ENCODE assay signal across 8 cellular contexts in the genomic region with DNA sequence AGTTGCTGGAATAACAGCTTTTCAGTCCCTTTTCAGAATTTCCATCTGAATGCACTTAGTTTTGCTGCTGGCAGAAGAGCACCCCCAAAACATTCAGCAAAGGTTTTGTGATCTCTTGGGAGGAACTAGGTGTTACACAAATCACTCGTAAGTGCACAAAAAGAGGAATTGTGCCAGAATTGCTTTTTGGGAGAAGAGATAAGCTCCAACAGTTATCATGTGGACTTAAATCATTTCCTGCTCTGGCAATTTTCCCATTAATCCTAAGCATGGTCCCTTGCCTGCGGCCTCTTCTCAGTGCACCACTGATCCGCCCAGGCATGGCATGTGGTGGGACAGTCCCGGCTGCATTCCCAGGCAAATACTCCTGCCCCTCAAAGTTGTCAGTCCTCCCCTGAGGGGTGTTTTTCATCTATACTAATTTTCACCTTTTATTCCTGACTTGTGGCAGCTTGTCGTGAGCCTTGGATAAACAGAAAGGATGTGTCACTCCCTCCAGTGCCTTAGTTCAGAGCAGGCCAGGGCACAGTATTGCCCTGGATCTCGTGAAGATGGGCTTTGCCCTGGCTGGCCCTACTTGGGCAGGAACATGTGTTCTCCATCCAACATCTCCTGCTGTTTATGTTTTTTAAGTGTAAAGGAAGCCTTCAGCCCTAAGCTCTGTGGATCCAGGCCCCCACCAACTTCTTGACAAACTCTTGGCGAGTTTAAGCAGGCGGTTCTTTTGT. TPM values are rescaled to one million over a fixed set of nuclear protein-coding genes. Genes with fewer than 3 reads are reported as not detected.
A peak's percentile ranks its signal among the peaks of the same experiment; 100 is the strongest.
DNase-seq lines count a peak whose midpoint lies in the region; FAIRE-seq and TF ChIP-seq lines count a peak whose summit lies in the region.
"Had no signal": no experiment of that assay in that cellular context is flagged by ENCODE, and none has a peak within 500 bp of the region (broad histone marks: within the 10 kb centered on the region; RNA-seq: fewer than 3 reads in every experiment).

No MANE protein-coding gene starts in this region.

- intact Hi-C loops in dorsolateral prefrontal cortex (cut with DNase I), result no loop called here

- DNase-seq in MG63 (peak; percentile 65), dorsolateral prefrontal cortex (peak in 1 of 10 donors; percentile 23), lung microvascular endothelial cell (ENCODE audit: low read depth in 2 of 2) (peak; percentile 78 to 92), urothelium cell line (ENCODE audit: low spot score) (peak; percentile 33), mesenteric fat pad (ENCODE audit: low spot score) (no peak), NCI-H1417 (lab: John Stamatoyannopoulos, UW) (no peak)
- no peak for DNase-seq in activated T-cell treated with anti-CD3 and anti-CD28 coated beads, Interleukin-2, amount 50 U/mL, for 48 hours
- DNase-seq: psoas muscle had no signal

- H3K9me3 ChIP-seq in MG63, result 0 out of 2 replicates have a peak, but pooled peaks cover 5% of the 10 kb centered on the region
- H3K9me3 ChIP-seq: psoas muscle had no signal

- H3K27me3 ChIP-seq in MG63 (no peaks in the 10 kb centered on the region), dorsolateral prefrontal cortex (no peaks in the 10 kb centered on the region)

- H3K36me3 ChIP-seq in MG63, result peaks cover 18% of the 10 kb centered on the region

- no peak for FAIRE-seq in urothelium cell line (lab: Jason Lieb, UNC)

- peak overlapping the region in 53 of 59 donors; percentile 3 to 80 (median 59) for H3K27ac ChIP-seq in dorsolateral prefrontal cortex
- H3K27ac ChIP-seq: psoas muscle had no signal

- TF ChIP-seq CTCF in dorsolateral prefrontal cortex (IDR thresholded peaks at IDR 0.05 in 54 of 56, conservative IDR thresholded peaks at IDR 0.05 in 2 of 56; ENCODE audit: low read depth in 1 of 56, partially characterized antibody in 56 of 56), result no peak

- H3K4me3 ChIP-seq in MG63 (no peak overlapping the region), dorsolateral prefrontal cortex (no peak overlapping the region)
- H3K4me3 ChIP-seq: psoas muscle had no signal

RNA-seq across cellular contexts. Expression of gene VILL, which starts 44.6 kb away (rescaled TPM):
- 0.15 and 4.4 TPM in 2 replicates for total RNA-seq in MG63 (2014; rRNA removed; shearing (Covaris generic); ENCODE audit: low replicate concordance)
- 10 to 100 TPM in 83 of 120 experiments, 1 to 10 TPM in 37; 5.7 to 23.5 (median 11.1) TPM for total RNA-seq in dorsolateral prefrontal cortex
- total RNA-seq in lung microvascular endothelial cell, result 2.8 and 3.1 TPM in 2 replicates
- total RNA-seq in mesenteric fat pad, result 4.3 TPM

Comparison
In these comparisons a context has a peak if more than half of its experiments do, and no peak if none do; other contexts are left out.
1. DNase-seq: peak in MG63 (single experiment), lung microvascular endothelial cell (2 of 2) and urothelium cell line (single experiment); none in activated T-cell treated with anti-CD3 and anti-CD28 coated beads, Interleukin-2, amount 50 U/mL, for 48 hours (0 of 2), mesenteric fat pad (single experiment) and NCI-H1417 (0 of 3).